8 cellular contexts compared by ENCODE assay signal in genomic region chr15:59437473-59437776, GRCh38. TPM values are rescaled to one million over a fixed set of nuclear protein-coding genes. Genes with fewer than 3 reads are reported as not detected.
A peak's percentile ranks its signal among the peaks of the same experiment; 100 is the strongest.
DNase-seq lines count a peak whose midpoint lies in the region; ATAC-seq and TF ChIP-seq lines count a peak whose summit lies in the region.

No MANE protein-coding gene starts in this region.

- H2AFZ ChIP-seq in OCI-LY7 (ENCODE audit: low read length) (peak overlapping the region; percentile 76), fibroblast of lung (ENCODE audit: low read length) (peak overlapping the region; percentile 6)

- no peak for TF ChIP-seq POLR2A in gastrocnemius medialis (IDR thresholded peaks at IDR 0.05)

- H3K4me2 ChIP-seq in OCI-LY7 (ENCODE audit: low read length) (peak overlapping the region; percentile 95), fibroblast of lung (ENCODE audit: extremely low read depth, insufficient read depth, low read length) (peak overlapping the region; percentile 84)

- H3K27ac ChIP-seq in OCI-LY7 (ENCODE audit: low read depth, low read length, poor library complexity, severe bottlenecking): no peak overlapping the region
- H3K27ac ChIP-seq in fibroblast of lung (ENCODE audit: insufficient read depth, low read length): no peak overlapping the region
- peak overlapping the region in 1 of 4 donors; percentile 17 for H3K27ac ChIP-seq in gastrocnemius medialis

- no TSS peak for BruUV-seq in OCI-LY7 (replicated peaks; lab: Mats Ljungman, UMichigan)

- in situ Hi-C loops in gastrocnemius medialis (cut with MboI; ENCODE audit: low sequenced_read_pairs in 4 of 4): no loop called here

- no peak for TF ChIP-seq CTCF in GM12875 (IDR thresholded peaks at IDR 0.05; ENCODE audit: borderline replicate concordance, insufficient read depth, low read depth, low read length)
- no peak for TF ChIP-seq CTCF in OCI-LY7 (conservative IDR thresholded peaks at IDR 0.05; ENCODE audit: low read length)
- no peak for TF ChIP-seq CTCF in fibroblast of lung (conservative IDR thresholded peaks at IDR 0.05 in 1 of 2, IDR thresholded peaks at IDR 0.05 in 1 of 2; ENCODE audit: low read depth in 1 of 2, low read length in 2 of 2)
- no peak for TF ChIP-seq CTCF in gastrocnemius medialis (IDR thresholded peaks at IDR 0.05 in 4 of 5, conservative IDR thresholded peaks at IDR 0.05 in 1 of 5)

- H3K4me1 ChIP-seq in OCI-LY7 (ENCODE audit: insufficient read depth, low read length, poor library complexity, severe bottlenecking) (peaks cover 36% of the 10 kb centered on the region), fibroblast of lung (ENCODE audit: control insufficient read depth, extremely low read depth, insufficient read depth, low read length) (peaks cover 3% of the 10 kb centered on the region), gastrocnemius medialis (peaks cover 6 to 11% of the 10 kb centered on the region in 2 donors)

- CTCF ChIA-PET in OCI-LY7 (lab: Charles Lee; ENCODE audit: unreplicated experiment): no interaction called here

- H3K27me3 ChIP-seq in fibroblast of lung (ENCODE audit: control insufficient read depth, insufficient read depth, low read length): peaks cover 17% of the 10 kb centered on the region
- no peaks in the 10 kb centered on the region for H3K27me3 ChIP-seq in gastrocnemius medialis

- no peaks in the 10 kb centered on the region for H3K9me2 ChIP-seq in OCI-LY7 (ENCODE audit: insufficient read depth, low read length)

- H4K20me1 ChIP-seq in OCI-LY7 (ENCODE audit: insufficient read depth, low read length) (no peaks in the 10 kb centered on the region), fibroblast of lung (ENCODE audit: control insufficient read depth, extremely low read depth, insufficient read depth, low read length) (no peaks in the 10 kb centered on the region)

- H3K4me3 ChIP-seq in GM12875 (ENCODE audit: low read depth, low read length) (peak overlapping the region; percentile 78), OCI-LY7 (ENCODE audit: low read depth, low read length, poor library complexity, severe bottlenecking) (peak overlapping the region; percentile 73), fibroblast of lung (replicated peaks in 1 of 4; ENCODE audit: control extremely low read depth in 1 of 4, insufficient read depth in 1 of 4, low read depth in 3 of 4, low read length in 4 of 4) (peak overlapping the region; percentile 27 to 58 (median 42)), gastrocnemius medialis (peak overlapping the region; percentile 40 to 71 (median 56))

- 0 out of 2 replicates have a peak, but pooled peaks cover 4% of the 10 kb centered on the region for H3K79me2 ChIP-seq in OCI-LY7 (ENCODE audit: insufficient read depth, low read depth, low read length)
- no peaks in the 10 kb centered on the region for H3K79me2 ChIP-seq in fibroblast of lung (ENCODE audit: control insufficient read depth, insufficient read depth, low read length)

- intact Hi-C loops in OCI-LY7 (cut with micrococcal nuclease; ENCODE audit: unreplicated experiment): no loop called here
- intact Hi-C loops in gastrocnemius medialis (cut with DNase I; ENCODE audit: low total_unique reads): loop anchor here (2.0 to 5.0 kb wide), 2 partner anchors 65 to 665 kb away; partner anchors contain the start of genes MINDY2 and MYO1E

- H3K9me3 ChIP-seq in OCI-LY7 (ENCODE audit: low read length): no peaks in the 10 kb centered on the region
- H3K9me3 ChIP-seq in fibroblast of lung (ENCODE audit: control insufficient read depth, insufficient read depth, low read depth, low read length): no peaks in the 10 kb centered on the region
- H3K9me3 ChIP-seq in gastrocnemius medialis: no peaks in the 10 kb centered on the region

- peak in 1 of 2 donors; percentile 3 for ATAC-seq in gastrocnemius medialis
- no peak for ATAC-seq in HG02981 (IDR thresholded peaks at IDR 0.05; ENCODE audit: unreplicated experiment)
- no peak for ATAC-seq in GM19455 (IDR thresholded peaks at IDR 0.05; ENCODE audit: unreplicated experiment)
- ATAC-seq in GM18870 (IDR thresholded peaks at IDR 0.05; ENCODE audit: unreplicated experiment): no peak

- POLR2A ChIA-PET in OCI-LY7 (lab: Charles Lee): no interaction called here

- H3K36me3 ChIP-seq in OCI-LY7 (ENCODE audit: insufficient read depth, low read length) (peaks cover 5% of the 10 kb centered on the region), fibroblast of lung (ENCODE audit: control insufficient read depth, insufficient read depth, low read length) (no peaks in the 10 kb centered on the region), gastrocnemius medialis (no peaks in the 10 kb centered on the region)

- no peak overlapping the region for H3K9ac ChIP-seq in fibroblast of lung (ENCODE audit: insufficient read depth, low read length)

- no peak for DNase-seq in OCI-LY7 (ENCODE audit: low spot score)
- no peak for DNase-seq in fibroblast of lung (ENCODE audit: low read depth in 2 of 2)
- no peak for DNase-seq in gastrocnemius medialis
- DNase-seq in NK-92 treated with Interleukin-12 subunit alpha and Interleukin-12 subunit beta, amount 100 ng/mL, for 24 hours (lab: John Stamatoyannopoulos, UW): no peak

RNA-seq across cellular contexts. Expression of gene FAM81A, which starts 0.6 kb away (rescaled TPM):
- total RNA-seq in OCI-LY7 (2014; rRNA removed; shearing (Covaris generic)): 8.1 and 11.6 TPM in 2 replicates
- 37.4 and 40.3 TPM in 2 replicates for total RNA-seq in OCI-LY7 (2022)
- 0.26 and 0.33 TPM in 2 replicates for total RNA-seq in fibroblast of lung
- 0.09 and 0.24 TPM in 2 replicates for polyA plus RNA-seq in fibroblast of lung
- 0.06 TPM in 2 replicates for polyA plus RNA-seq in fibroblast of lung (2012)
- 0.47 TPM in 1 of 2 replicates, not detected in the other for polyA minus RNA-seq in fibroblast of lung (ENCODE audit: low replicate concordance)
- under 1 TPM in 2 of 4 donors, not detected in 2; 0.07 to 0.10 TPM for total RNA-seq in gastrocnemius medialis
